Comparison of ENCODE assay signal across 36 cellular contexts in genomic region chr12:117390866-117391265, GRCh38. TPM values are rescaled to one million over a fixed set of nuclear protein-coding genes. Genes with fewer than 3 reads are reported as not detected.
"Had no signal": no experiment of that assay in that cellular context is flagged by ENCODE, and none has a peak within 500 bp of the region (broad histone marks: within the 10 kb centered on the region; RNA-seq: fewer than 3 reads in every experiment).

No MANE protein-coding gene starts in this region.

- H3K4me1 ChIP-seq: adrenal gland, ascending aorta, body of pancreas, breast epithelium had no signal

- FAIRE-seq: astrocyte, bronchial epithelial cell had no signal

- DNase-seq: activated effector memory CD4-positive, alpha-beta T cell treated with anti-CD3 and anti-CD28 coated beads, Interleukin-2, amount 50 U/mL, for 16 hours; activated effector memory CD4-positive, alpha-beta T cell treated with Interleukin-2 at 50 U/mL for 16 hours; activated gamma-delta T cell; activated gamma-delta T cell treated with Interleukin-2 at 50 U/mL for 16 hours; activated naive CD4-positive, alpha-beta T cell; activated naive CD4-positive, alpha-beta T cell treated with anti-CD3 and anti-CD28 coated beads for 36 hours; activated naive CD4-positive, alpha-beta T cell treated with anti-CD3 and anti-CD28 coated beads, Interleukin-2, amount 10 ng/mL, durations not matched to agents 7 days and 5 days; activated naive CD4-positive, alpha-beta T cell treated with anti-CD3 and anti-CD28 coated beads, Interleukin-2, amount 50 U/mL, for 16 hours; activated naive CD4-positive, alpha-beta T cell treated with Interleukin-2 at 50 U/mL for 16 hours; activated naive CD8-positive, alpha-beta T cell treated with anti-CD3 and anti-CD28 coated beads for 36 hours; activated naive CD8-positive, alpha-beta T cell treated with anti-CD3 and anti-CD28 coated beads, Interleukin-2, amount 10 ng/mL, durations not matched to agents 7 days and 5 days; activated naive CD8-positive, alpha-beta T cell treated with anti-CD3 and anti-CD28 coated beads, Interleukin-2, amount 50 U/mL, for 24 hours; activated T-cell treated with anti-CD3 and anti-CD28 coated beads, Interleukin-2, amount 50 U/mL, for 1 hour; activated T-cell treated with anti-CD3 and anti-CD28 coated beads, Interleukin-2, amount 50 U/mL, for 24 hours; activated T-cell treated with anti-CD3 and anti-CD28 coated beads, Interleukin-2, amount 50 U/mL, for 4 hours; activated T-cell treated with anti-CD3 and anti-CD28 coated beads, Interleukin-2, amount 50 U/mL, for 48 hours; activated T-cell treated with anti-CD3 and anti-CD28 coated beads, Interleukin-2, amount 50 U/mL, for 72 hours; adrenal gland; amniotic stem cell; amygdala; anterior cingulate cortex; body of pancreas; brain microvascular endothelial cell; caudate nucleus; central memory CD4-positive, alpha-beta T cell; cerebellar nuclear complex had no signal

- H3K27ac ChIP-seq: adrenal gland, ascending aorta, body of pancreas, brain microvascular endothelial cell, breast epithelium, cardiac muscle cell had no signal

- H3K4me3 ChIP-seq: adrenal gland, ascending aorta, body of pancreas, breast epithelium, cardiac muscle cell had no signal

- ATAC-seq: activated naive CD4-positive, alpha-beta T cell treated with anti-CD3 and anti-CD28 coated beads, Interleukin-2, amount 50 U/mL, for 72 hours; activated naive CD8-positive, alpha-beta T cell treated with anti-CD3 and anti-CD28 coated beads, Interleukin-2, amount 50 U/mL, for 24 hours; activated T-cell treated with anti-CD3 and anti-CD28 coated beads, Interleukin-2, amount 50 U/mL, for 4 hours; activated T-cell treated with anti-CD3 and anti-CD28 coated beads, Interleukin-2, amount 50 U/mL, for 72 hours; activated T-helper 17 cell treated with anti-CD3 and anti-CD28 coated beads, Interleukin-2, amount 50 U/mL, for 72 hours; body of pancreas had no signal

- H3K36me3 ChIP-seq: adrenal gland, ascending aorta, brain microvascular endothelial cell, breast epithelium, cardiac muscle cell had no signal

- H3K9me3 ChIP-seq: adrenal gland, ascending aorta, body of pancreas, breast epithelium had no signal

- H3K27me3 ChIP-seq: adrenal gland, ascending aorta, body of pancreas, brain microvascular endothelial cell, breast epithelium, cardiac muscle cell had no signal

RNA-seq across cellular contexts. Expression of gene NOS1, which starts 29.4 kb away (rescaled TPM):
- total RNA-seq: activated naive CD8-positive, alpha-beta T cell treated with anti-CD3 and anti-CD28 coated beads for 36 hours; activated naive CD8-positive, alpha-beta T cell treated with anti-CD3 and anti-CD28 coated beads, Interleukin-2, amount 10 ng/mL, durations not matched to agents 7 days and 5 days; activated T-cell treated with anti-CD3 and anti-CD28 coated beads, Interleukin-2, amount 50 U/mL, for 72 hours; activated T-helper 1 cell treated with anti-CD3 and anti-CD28 coated beads, Interleukin-12 subunit alpha, Interleukin-12 subunit beta, Interleukin-2, Interleukin-4 antibody, amounts not matched to agents 30 ng/mL and 10 ng/mL and 1 ng/mL, durations not matched to agents 14 hours and 24 hours and 36 hours; activated T-helper 2 cell treated with anti-CD3 and anti-CD28 coated beads, Interferon-gamma antibody, Interleukin-2, Interleukin-4, amounts not matched to agents 10 μg/mL and 5 μg/mL and 100 μg/mL, durations not matched to agents 14 hours and 24 hours and 36 hours; cardiac muscle cell; chondrocyte had no signal
- polyA plus RNA-seq: cardiac muscle cell had no signal
